11 cellular contexts compared by ENCODE assay signal in the genomic region with DNA sequence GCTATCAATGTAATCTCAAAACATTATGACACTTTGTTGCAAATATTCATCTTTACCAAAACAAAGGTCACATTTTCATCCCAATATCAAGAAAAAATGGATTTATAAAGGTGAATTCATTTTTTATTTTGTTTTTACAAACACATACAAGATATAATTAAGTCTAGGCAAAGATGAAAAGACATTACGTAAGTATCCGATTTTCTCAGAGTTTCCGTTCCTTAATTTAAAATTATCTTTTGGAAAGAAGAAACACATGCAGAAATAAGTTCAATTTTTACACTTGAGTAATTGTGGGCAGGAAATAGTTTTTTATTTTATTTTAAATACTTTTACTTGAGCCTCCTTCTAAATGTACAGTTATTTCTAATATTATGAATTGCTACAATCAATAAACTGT. TPM values are rescaled to one million over a fixed set of nuclear protein-coding genes. Genes with fewer than 3 reads are reported as not detected.
DNase-seq lines count a peak whose midpoint lies in the region; ATAC-seq and TF ChIP-seq lines count a peak whose summit lies in the region.
"Had no signal": no experiment of that assay in that cellular context is flagged by ENCODE, and none has a peak within 500 bp of the region (broad histone marks: within the 10 kb centered on the region; RNA-seq: fewer than 3 reads in every experiment).

No MANE protein-coding gene starts in this region.

- 69% methylated on average over 3 of the region's 3 CpGs for WGBS in GM23248 (ENCODE audit: low coverage in 1 of 2, low lambda C conversion rate in 2 of 2, missing lambda C conversion rate in 2 of 2), 2 experiments
- 89 to 91% methylated on average over 3 of the region's 3 CpGs for WGBS in thyroid gland, 2 donors

- intact Hi-C loops in thyroid gland (cut with DNase I) = loop anchor here (5.0 to 10.0 kb wide), 2 partner anchors 207 to 349 kb away; no protein-coding TSS in a partner anchor

- peak overlapping the region; percentile 59 for H3K9ac ChIP-seq in GM23248

- no peaks in the 10 kb centered on the region for H4K20me1 ChIP-seq in GM23248 (ENCODE audit: insufficient read depth)

- in situ Hi-C loops in GM23248 (cut with MboI) = loop anchor here (10.0 to 25.0 kb wide), 3 partner anchors 199 to 482 kb away; a partner anchor contains a TSS

- H3K79me2 ChIP-seq in GM23248 (ENCODE audit: insufficient read depth) = no peaks in the 10 kb centered on the region

- H3F3A ChIP-seq in GM23248 (ENCODE audit: insufficient read depth) = peaks cover 8% of the 10 kb centered on the region

- ATAC-seq in GM21576 (IDR thresholded peaks at IDR 0.05; ENCODE audit: unreplicated experiment) (no peak), GM18505 (IDR thresholded peaks at IDR 0.05; ENCODE audit: unreplicated experiment) (no peak)

- H2AFZ ChIP-seq in GM23248 = no peak overlapping the region

- TF ChIP-seq POLR2A in GM18505 (IDR thresholded peaks at IDR 0.05; ENCODE audit: borderline replicate concordance, extremely low read depth, insufficient read depth, insufficient read length) (no peak), thyroid gland (IDR thresholded peaks at IDR 0.05) (no peak)

- no peaks in the 10 kb centered on the region for H3K9me2 ChIP-seq in GM23248 (ENCODE audit: insufficient read depth)

- H3K9me3 ChIP-seq in GM23248 (ENCODE audit: low read depth) (no peaks in the 10 kb centered on the region), thyroid gland (no peaks in the 10 kb centered on the region)

- DNase-seq in AG10803 (ENCODE audit: low read depth) (no peak), GM23248 (no peak), medulla oblongata (ENCODE audit: extremely low spot score) (peak; percentile 40), hippocampal formation (lab: John Stamatoyannopoulos, UW) (no peak), thyroid gland (no peak)
- DNase-seq: cortex of kidney, KG1, OCI-M1 had no signal

- H3K27ac ChIP-seq in GM23248 (peak overlapping the region; percentile 46; the same call in 1 of the 2 replicates), VCaP (peak overlapping the region; percentile 28; the same call in 1 of the 2 replicates), thyroid gland (no peak overlapping the region)

- H3K36me3 ChIP-seq in GM23248 (ENCODE audit: low read depth) = no peaks in the 10 kb centered on the region
- H3K36me3 ChIP-seq in thyroid gland = no peaks in the 10 kb centered on the region

- H3K27me3 ChIP-seq in GM23248 (replicated peaks; ENCODE audit: insufficient read depth) (no peaks in the 10 kb centered on the region), thyroid gland (no peaks in the 10 kb centered on the region)

- TF ChIP-seq CTCF in AG10803 (conservative IDR thresholded peaks at IDR 0.05; ENCODE audit: low read length) (no peak), VCaP (conservative IDR thresholded peaks at IDR 0.05) (no peak), thyroid gland (IDR thresholded peaks at IDR 0.05) (no peak)

- H3K4me3 ChIP-seq in AG10803 (ENCODE audit: low read length) (peak overlapping the region; percentile 56), GM23248 (peak overlapping the region; percentile 74), thyroid gland (replicated peaks in 1 of 3) (no peak overlapping the region)

- peak overlapping the region; percentile 92 for H3K4me2 ChIP-seq in GM23248 (ENCODE audit: unreplicated experiment)

- peaks cover 39% of the 10 kb centered on the region for H3K4me1 ChIP-seq in GM23248 (ENCODE audit: insufficient read depth)
- peaks cover 0 to 4% of the 10 kb centered on the region in 2 donors for H3K4me1 ChIP-seq in thyroid gland

RNA-seq across cellular contexts. Expression of a gene that starts 24.6 kb away (rescaled TPM):
- total RNA-seq in GM23248 (2014; rRNA removed; shearing (Covaris generic)) = under 0.01 and 0.11 TPM in 2 replicates
- polyA plus RNA-seq in GM23248 (2016; fragmentation: Nextera tagmentation; extraction: Ambion mirVana) = 0.15 and 0.41 TPM in 2 replicates
- 1 to 10 TPM in 2 of 4 donors, under 1 TPM in 1, not detected in 1; 0.49 to 1.6 (median 1.2) TPM for total RNA-seq in thyroid gland

Comparison
In these comparisons a context has a peak if more than half of its experiments do, and no peak if none do; other contexts are left out.
1. H3K4me3 ChIP-seq: peak in AG10803 (single experiment) and GM23248 (single experiment); none in thyroid gland (0 of 3).
2. H3K27ac ChIP-seq: peak in GM23248 (single experiment) and VCaP (single experiment); none in thyroid gland (0 of 3).